In genomic region chr1:52665173-52666020, GRCh38 we compare ENCODE assay signal across 1 cellular context.
TF ChIP-seq lines count a peak whose summit lies in the region.

No MANE protein-coding gene starts in this region.

TF ChIP-seq in IMR-90, 13 proteins besides CTCF, POLR2A, EP300 and RAD21 (continued from another document):
- TF ChIP-seq MAFK (IDR thresholded peaks at IDR 0.05; ENCODE audit: low read depth, low read length) (no peak), MXI1 (IDR thresholded peaks at IDR 0.05; ENCODE audit: borderline replicate concordance, low read depth, low read length) (no peak), ELK1 (IDR thresholded peaks at IDR 0.05; ENCODE audit: borderline replicate concordance, low read depth, low read length) (no peak), MAZ (IDR thresholded peaks at IDR 0.05; ENCODE audit: borderline replicate concordance, low read depth, low read length) (no peak), BHLHE40 (IDR thresholded peaks at IDR 0.05; ENCODE audit: low read depth, low read length) (no peak), NFE2L2 (IDR thresholded peaks at IDR 0.05; ENCODE audit: low read depth, low read length) (no peak)
